Comparison of ENCODE assay signal across 8 cellular contexts in the genomic region with DNA sequence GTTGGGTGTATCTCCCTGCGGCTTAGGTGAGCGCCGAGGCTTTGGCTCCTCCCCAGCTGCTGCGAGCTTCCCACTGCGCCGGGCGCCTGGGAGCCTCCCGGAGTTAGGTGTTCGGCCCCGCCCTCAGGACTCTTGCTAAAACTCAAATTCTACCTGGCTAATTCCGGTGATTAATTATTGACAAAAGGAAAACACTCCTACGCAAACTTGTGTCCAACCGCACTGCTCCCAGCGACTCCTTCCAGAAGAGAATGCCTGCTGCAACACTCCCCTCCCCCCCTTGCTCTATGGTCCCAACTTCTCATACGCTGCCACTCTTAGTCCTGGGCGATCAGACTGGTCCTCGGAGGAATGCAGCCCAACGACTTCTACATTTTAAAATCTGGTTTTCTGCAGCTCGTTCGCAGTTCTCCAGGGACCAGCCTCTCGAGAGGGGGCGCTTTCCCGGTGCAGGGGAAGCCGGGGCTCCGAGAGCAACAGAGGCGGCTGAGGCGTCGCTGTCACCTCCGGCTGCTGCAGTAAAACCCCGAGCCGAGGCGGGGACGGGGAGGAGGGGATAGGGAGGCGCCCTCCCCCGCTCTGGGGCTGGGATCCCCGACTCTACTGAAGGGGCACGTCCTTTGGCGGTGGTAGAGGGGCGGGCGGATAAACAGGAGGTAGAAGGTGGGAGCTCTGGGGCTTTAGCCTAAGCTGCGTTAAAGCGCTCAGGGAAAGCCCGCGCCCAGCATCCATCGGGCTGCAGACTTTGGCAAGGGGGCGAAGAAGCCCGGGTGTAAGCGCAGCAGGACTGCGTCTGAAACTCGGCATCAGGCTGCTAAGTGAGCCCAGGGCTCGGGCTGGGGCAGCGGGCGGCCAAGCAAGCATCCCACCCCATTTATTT. TPM values are rescaled to one million over a fixed set of nuclear protein-coding genes. Genes with fewer than 3 reads are reported as not detected.
DNase-seq lines count a peak whose midpoint lies in the region; ATAC-seq, FAIRE-seq and TF ChIP-seq lines count a peak whose summit lies in the region.

A gene with protein sequence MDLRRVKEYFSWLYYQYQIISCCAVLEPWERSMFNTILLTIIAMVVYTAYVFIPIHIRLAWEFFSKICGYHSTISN (minus strand): TSS at position 77 of the 880 bp plus-strand sequence. CDS start 25,194 bp downstream, outside the sequence.

- TF ChIP-seq CTCF in AG10803 (conservative IDR thresholded peaks at IDR 0.05; ENCODE audit: low read length): no peak
- TF ChIP-seq CTCF in RWPE2 (IDR thresholded peaks at IDR 0.05; ENCODE audit: poor library complexity, severe bottlenecking): peak; percentile 24
- TF ChIP-seq CTCF in pancreas (IDR thresholded peaks at IDR 0.05): no peak

- H3K27ac ChIP-seq in RWPE2 (ENCODE audit: poor library complexity, severe bottlenecking) (no peak within 1 kb of the TSS), pancreas (peak within 1 kb of the TSS in 1 of 4 donors; percentile 40)

- H3K36me3 Mint-ChIP-seq in activated naive CD4-positive, alpha-beta T cell treated with anti-CD3 and anti-CD28 coated beads, Interleukin-2, amount 50 U/mL, for 24 hours: no peaks in the 10 kb centered on the region

- H3K27me3 ChIP-seq in RWPE2 (ENCODE audit: insufficient read depth, poor library complexity, severe bottlenecking) (peaks cover 7% of the 10 kb centered on the region), pancreas (no peaks in the 10 kb centered on the region)

- DNase-seq in AG10803 (ENCODE audit: low read depth) (peak; percentile 12), RWPE2 (ENCODE audit: low spot score) (peak; percentile 54), Right ventricle myocardium superior (peak; percentile 48), pancreas (peak; percentile 32 to 80 (median 52)), A172 (ENCODE audit: low spot score) (no peak)

- FAIRE-seq in pancreas (lab: Jason Lieb, UNC): no peak

- H3K9me3 Mint-ChIP-seq in activated naive CD4-positive, alpha-beta T cell treated with anti-CD3 and anti-CD28 coated beads, Interleukin-2, amount 50 U/mL, for 24 hours: no peaks in the 10 kb centered on the region

- H3K4me1 ChIP-seq in RWPE2 (ENCODE audit: insufficient read depth, poor library complexity, severe bottlenecking) (no peaks in the 10 kb centered on the region), pancreas (peaks cover 0 to 3% (median 0%) of the 10 kb centered on the region in 3 donors)

- WGBS in pancreas, 2 donors: 1% methylated on average over 53 of the region's 53 CpGs

- peaks cover 16% of the 10 kb centered on the region for H3K4me1 Mint-ChIP-seq in activated naive CD4-positive, alpha-beta T cell treated with anti-CD3 and anti-CD28 coated beads, Interleukin-2, amount 50 U/mL, for 24 hours

- H3K27ac Mint-ChIP-seq in activated naive CD4-positive, alpha-beta T cell treated with anti-CD3 and anti-CD28 coated beads, Interleukin-2, amount 50 U/mL, for 24 hours: no peak within 1 kb of the TSS

- H3K4me3 ChIP-seq in AG10803 (ENCODE audit: low read length) (peak within 1 kb of the TSS; percentile 41), RWPE2 (ENCODE audit: severe bottlenecking) (peak within 1 kb of the TSS; percentile 39), pancreas (peak within 1 kb of the TSS; percentile 26 to 49 (median 30))

- H3K9me3 ChIP-seq in RWPE2 (ENCODE audit: severe bottlenecking) (no peaks in the 10 kb centered on the region), pancreas (no peaks in the 10 kb centered on the region)

- H3K4me3 Mint-ChIP-seq in activated naive CD4-positive, alpha-beta T cell treated with anti-CD3 and anti-CD28 coated beads, Interleukin-2, amount 50 U/mL, for 24 hours: peak within 1 kb of the TSS; percentile 88

- peaks cover 9% of the 10 kb centered on the region for H3K27me3 Mint-ChIP-seq in activated naive CD4-positive, alpha-beta T cell treated with anti-CD3 and anti-CD28 coated beads, Interleukin-2, amount 50 U/mL, for 24 hours

- H3K36me3 ChIP-seq in RWPE2 (ENCODE audit: low read depth): no peaks in the 10 kb centered on the region
- H3K36me3 ChIP-seq in pancreas: no peaks in the 10 kb centered on the region

- peak; percentile 36 for ATAC-seq in GM19043 (IDR thresholded peaks at IDR 0.05; ENCODE audit: low read depth, unreplicated experiment)
- peak; percentile 70 for ATAC-seq in HG03432 (IDR thresholded peaks at IDR 0.05; ENCODE audit: unreplicated experiment)
- ATAC-seq in RWPE2 (ENCODE audit: low read depth): peak; percentile 71
- ATAC-seq in Right ventricle myocardium superior (ENCODE audit: poor library complexity): peak; percentile 73
- ATAC-seq in pancreas: peak; percentile 54 to 84 (median 76)

- intact Hi-C loops in Right ventricle myocardium superior (cut with DNase I): no loop called here
- intact Hi-C loops in pancreas (cut with DNase I): no loop called here

RNA-seq across cellular contexts. Expression of the gene that starts here (rescaled TPM):
- not detected for total RNA-seq in Right ventricle myocardium superior
- 1 to 10 TPM in 3 of 6 donors, under 1 TPM in 3; 0.23 to 6.6 (median 1.2) TPM for total RNA-seq in pancreas
- 1 to 10 TPM; 1.2 to 8.0 TPM for polyA plus RNA-seq in pancreas
- not detected in 2 replicates for total RNA-seq in A172 (2014; rRNA removed; shearing (Covaris generic))

Comparison
In these comparisons a context has a peak if more than half of its experiments do, and no peak if none do; other contexts are left out.
1. Peak in DNase-seq and ATAC-seq in Right ventricle myocardium superior; RNA of the gene not detected or under 1 TPM.